Comparison of ENCODE assay signal across 13 cellular contexts in the genomic region with DNA sequence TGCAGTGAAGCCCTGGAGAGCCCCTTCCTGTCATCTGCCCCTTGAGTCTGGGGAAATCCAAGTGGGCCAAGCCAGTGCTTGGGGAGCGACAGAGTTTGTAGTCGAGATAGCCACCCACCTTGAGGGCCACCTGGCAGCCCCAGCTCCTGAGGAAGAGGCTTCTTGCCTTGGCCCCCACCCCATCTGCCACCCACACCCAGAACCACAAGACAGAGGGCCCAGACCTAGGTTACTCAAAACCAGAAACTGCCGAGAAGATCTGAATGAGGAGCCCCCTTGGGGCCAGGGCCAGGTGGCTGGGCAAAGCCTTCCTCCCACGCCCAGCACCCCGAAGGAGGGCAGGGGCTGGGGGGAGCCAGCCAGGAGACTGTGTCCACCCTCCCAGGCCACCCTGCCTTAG. TPM values are rescaled to one million over a fixed set of nuclear protein-coding genes. Genes with fewer than 3 reads are reported as not detected.
A peak's percentile ranks its signal among the peaks of the same experiment; 100 is the strongest.
DNase-seq lines count a peak whose midpoint lies in the region; ATAC-seq, FAIRE-seq and TF ChIP-seq lines count a peak whose summit lies in the region.
"Had no signal": no experiment of that assay in that cellular context is flagged by ENCODE, and none has a peak within 500 bp of the region (broad histone marks: within the 10 kb centered on the region; RNA-seq: fewer than 3 reads in every experiment).

No MANE protein-coding gene starts in this region.

- H3K4me2 ChIP-seq in BLaER1 treated with 17β-estradiol and CSF1 and Interleukin-3, amounts not matched to agents 10 nM and 100 nM = peak overlapping the region; percentile 79 to 97 (median 91)
- H3K4me2 ChIP-seq in OCI-LY7 (ENCODE audit: low read length) = no peak overlapping the region

- no TSS peak for BruUV-seq in OCI-LY7 (replicated peaks; lab: Mats Ljungman, UMichigan)

- CTCF ChIA-PET in OCI-LY7 (lab: Charles Lee; ENCODE audit: unreplicated experiment) = no interaction called here

- H3K27ac Mint-ChIP-seq in activated naive CD8-positive, alpha-beta T cell treated with anti-CD3 and anti-CD28 coated beads, Interleukin-2, amount 10 ng/mL, durations not matched to agents 7 days and 5 days = peak overlapping the region; percentile 81
- H3K27ac Mint-ChIP-seq: CD14-positive monocyte had no signal

- H3K36me3 Mint-ChIP-seq in activated naive CD8-positive, alpha-beta T cell treated with anti-CD3 and anti-CD28 coated beads, Interleukin-2, amount 10 ng/mL, durations not matched to agents 7 days and 5 days = peaks cover 8% of the 10 kb centered on the region
- H3K36me3 Mint-ChIP-seq: CD14-positive monocyte had no signal

- no peaks in the 10 kb centered on the region for H3K9me3 ChIP-seq in BLaER1 treated with 17β-estradiol and CSF1 and Interleukin-3, amounts not matched to agents 10 nM and 100 nM (replicated peaks in 1 of 11)
- no peaks in the 10 kb centered on the region for H3K9me3 ChIP-seq in prostate gland
- no peaks in the 10 kb centered on the region for H3K9me3 ChIP-seq in OCI-LY7 (ENCODE audit: low read length)

- H3K4me3 Mint-ChIP-seq in activated naive CD8-positive, alpha-beta T cell treated with anti-CD3 and anti-CD28 coated beads, Interleukin-2, amount 10 ng/mL, durations not matched to agents 7 days and 5 days = peak overlapping the region; percentile 65
- H3K4me3 Mint-ChIP-seq: CD14-positive monocyte had no signal

- H3K9me3 Mint-ChIP-seq in activated naive CD8-positive, alpha-beta T cell treated with anti-CD3 and anti-CD28 coated beads, Interleukin-2, amount 10 ng/mL, durations not matched to agents 7 days and 5 days = no peaks in the 10 kb centered on the region

- H3K79me2 ChIP-seq in OCI-LY7 (ENCODE audit: insufficient read depth, low read depth, low read length) = no peaks in the 10 kb centered on the region

- peaks cover 72 to 88% (median 84%) of the 10 kb centered on the region in 10 experiments for H3K4me1 ChIP-seq in BLaER1 treated with 17β-estradiol and CSF1 and Interleukin-3, amounts not matched to agents 10 nM and 100 nM
- H3K4me1 ChIP-seq in prostate gland (replicated peaks) (peaks cover 7% of the 10 kb centered on the region), OCI-LY7 (ENCODE audit: insufficient read depth, low read length, poor library complexity, severe bottlenecking) (peaks cover 5% of the 10 kb centered on the region)

- H2AFZ ChIP-seq in OCI-LY7 (ENCODE audit: low read length) = no peak overlapping the region

- H3K4me1 Mint-ChIP-seq in activated naive CD8-positive, alpha-beta T cell treated with anti-CD3 and anti-CD28 coated beads, Interleukin-2, amount 10 ng/mL, durations not matched to agents 7 days and 5 days = peaks cover 55% of the 10 kb centered on the region

- DNase-seq in GM12892 (ENCODE audit: insufficient read length) (peak; percentile 52), prostate gland (ENCODE audit: low spot score) (no peak), OCI-LY7 (ENCODE audit: low spot score) (no peak)
- peak; percentile 48 for DNase-seq in activated naive CD8-positive, alpha-beta T cell treated with anti-CD3 and anti-CD28 coated beads, Interleukin-2, amount 10 ng/mL, durations not matched to agents 7 days and 5 days
- DNase-seq: activated effector memory CD4-positive, alpha-beta T cell treated with anti-CD3 and anti-CD28 coated beads, Interleukin-2, amount 50 U/mL, for 16 hours; glutamatergic neuron; kidney glomerular epithelial cell; stimulated activated naive CD4-positive, alpha-beta T cell treated with Interleukin-2 at 50 U/mL for 16 hours had no signal

- H3K27me3 ChIP-seq in BLaER1 treated with 17β-estradiol and CSF1 and Interleukin-3, amounts not matched to agents 10 nM and 100 nM = no peaks in the 10 kb centered on the region
- H3K27me3 ChIP-seq in prostate gland (replicated peaks; ENCODE audit: insufficient read depth) = no peaks in the 10 kb centered on the region

- no peaks in the 10 kb centered on the region for H3K9me2 ChIP-seq in OCI-LY7 (ENCODE audit: insufficient read depth, low read length)

- H3K9ac ChIP-seq in BLaER1 treated with 17β-estradiol and CSF1 and Interleukin-3, amounts not matched to agents 10 nM and 100 nM = peak overlapping the region in 10 of 11 experiments; percentile 28 to 78 (median 64); a peak in 18 of 22 replicates

- FAIRE-seq in GM12892 (lab: Jason Lieb, UNC) = no peak

- TF ChIP-seq CTCF in prostate gland (IDR thresholded peaks at IDR 0.05) (no peak), OCI-LY7 (conservative IDR thresholded peaks at IDR 0.05; ENCODE audit: low read length) (no peak)

- no peaks in the 10 kb centered on the region for H3K27me3 Mint-ChIP-seq in activated naive CD8-positive, alpha-beta T cell treated with anti-CD3 and anti-CD28 coated beads, Interleukin-2, amount 10 ng/mL, durations not matched to agents 7 days and 5 days

- POLR2A ChIA-PET in activated naive CD8-positive, alpha-beta T cell treated with anti-CD3 and anti-CD28 coated beads, Interleukin-2, amount 10 ng/mL, durations not matched to agents 7 days and 5 days (lab: Charles Lee) = interaction anchor here (0.8 to 0.9 kb wide), 3 partner anchors 12 to 19 kb away, joined by 3 read pairs; no protein-coding TSS in a partner anchor
- POLR2A ChIA-PET in OCI-LY7 (lab: Charles Lee) = no interaction called here

- WGBS in prostate gland = 83% methylated on average over 3 of the region's 5 CpGs

- peak; percentile 38 for ATAC-seq in HG03108 (IDR thresholded peaks at IDR 0.05; ENCODE audit: unreplicated experiment)
- ATAC-seq in activated naive CD8-positive, alpha-beta T cell treated with anti-CD3 and anti-CD28 coated beads, Interleukin-2, amount 10 ng/mL, durations not matched to agents 7 days and 5 days (ENCODE audit: low read depth) = no peak
- ATAC-seq in HG03095 (IDR thresholded peaks at IDR 0.05; ENCODE audit: unreplicated experiment) = no peak
- no peak for ATAC-seq in HG02970 (IDR thresholded peaks at IDR 0.05; ENCODE audit: low FRiP score, unreplicated experiment)

- H4K20me1 ChIP-seq in BLaER1 treated with 17β-estradiol and CSF1 and Interleukin-3, amounts not matched to agents 10 nM and 100 nM = peaks cover 0 to 99% (median 0%) of the 10 kb centered on the region in 11 experiments; a peak in 7 of 22 replicates
- H4K20me1 ChIP-seq in OCI-LY7 (ENCODE audit: insufficient read depth, low read length) = no peaks in the 10 kb centered on the region

- H3K36me3 ChIP-seq in BLaER1 treated with 17β-estradiol and CSF1 and Interleukin-3, amounts not matched to agents 10 nM and 100 nM = peaks cover 0 to 53% (median 0%) of the 10 kb centered on the region in 11 experiments; a peak in 4 of 22 replicates
- no peaks in the 10 kb centered on the region for H3K36me3 ChIP-seq in prostate gland
- no peaks in the 10 kb centered on the region for H3K36me3 ChIP-seq in OCI-LY7 (ENCODE audit: insufficient read depth, low read length)

- H3K27ac ChIP-seq in BLaER1 treated with 17β-estradiol and CSF1 and Interleukin-3, amounts not matched to agents 10 nM and 100 nM = peak overlapping the region; percentile 10 to 85 (median 72); a peak in 20 of 22 replicates
- H3K27ac ChIP-seq in prostate gland = no peak overlapping the region
- no peak overlapping the region for H3K27ac ChIP-seq in OCI-LY7 (ENCODE audit: low read depth, low read length, poor library complexity, severe bottlenecking)

- H3K4me3 ChIP-seq in BLaER1 treated with 17β-estradiol and CSF1 and Interleukin-3, amounts not matched to agents 10 nM and 100 nM = no peak overlapping the region
- no peak overlapping the region for H3K4me3 ChIP-seq in prostate gland
- no peak overlapping the region for H3K4me3 ChIP-seq in OCI-LY7 (ENCODE audit: low read depth, low read length, poor library complexity, severe bottlenecking)

- no peak for TF ChIP-seq POLR2A in GM12892 (IDR thresholded peaks at IDR 0.05; ENCODE audit: low read depth, low read length)
- no peak for TF ChIP-seq POLR2A in prostate gland (IDR thresholded peaks at IDR 0.05)

- intact Hi-C loops in prostate gland (cut with DNase I) (no loop called here), OCI-LY7 (cut with micrococcal nuclease; ENCODE audit: unreplicated experiment) (no loop called here)

RNA-seq across cellular contexts. Expression of a gene that starts 18.8 kb away (rescaled TPM):
- 0.66 TPM for polyA plus RNA-seq in GM12892 (2012; ENCODE audit: missing spikeins)
- total RNA-seq in activated naive CD8-positive, alpha-beta T cell treated with anti-CD3 and anti-CD28 coated beads, Interleukin-2, amount 10 ng/mL, durations not matched to agents 7 days and 5 days = 10 to 100 TPM; 51.5 to 52.3 TPM
- total RNA-seq in prostate gland (10 to 100 TPM; 47.8 to 56.5 TPM), OCI-LY7 (2022) (1.5 and 1.8 TPM in 2 replicates)
- 0.19 and 0.44 TPM in 2 replicates for total RNA-seq in OCI-LY7 (2014; rRNA removed; shearing (Covaris generic))

Comparison
In these comparisons a context has a peak if more than half of its experiments do, and no peak if none do; other contexts are left out.
1. H3K27ac ChIP-seq: peak in BLaER1 treated with 17β-estradiol and CSF1 and Interleukin-3, amounts not matched to agents 10 nM and 100 nM (11 of 11); none in prostate gland (0 of 2) and OCI-LY7 (single experiment).
2. DNase-seq: peak in GM12892 (single experiment) and activated naive CD8-positive, alpha-beta T cell treated with anti-CD3 and anti-CD28 coated beads, Interleukin-2, amount 10 ng/mL, durations not matched to agents 7 days and 5 days (single experiment); none in prostate gland (single experiment) and OCI-LY7 (single experiment).
3. RNA of a gene that starts 18.8 kb away (total RNA-seq): 47.8 to 56.5 TPM in prostate gland and 51.5 to 52.3 TPM in activated naive CD8-positive, alpha-beta T cell treated with anti-CD3 and anti-CD28 coated beads, Interleukin-2, amount 10 ng/mL, durations not matched to agents 7 days and 5 days; 0.19 to 1.8 TPM in OCI-LY7; every median in the first group is over 10 times any median in the second.